ENCODE assay signal across 1 cellular context in genomic region chr2:156845806-156846558, GRCh38.
TF ChIP-seq lines count a peak whose summit lies in the region.

No MANE protein-coding gene starts in this region.

TF ChIP-seq in K562, 482 proteins besides CTCF, POLR2A, EP300 and RAD21 (continued from another document):
- TF ChIP-seq MCM2 (IDR thresholded peaks at IDR 0.05; ENCODE audit: low read depth) (no peak), ATF1 (CRISPR knock-in tag; IDR thresholded peaks at IDR 0.05) (no peak), ATF1 (tag; IDR thresholded peaks at IDR 0.05) (no peak), THRB (CRISPR knock-in tag; conservative IDR thresholded peaks at IDR 0.05) (no peak), HDGF (IDR thresholded peaks at IDR 0.05) (no peak)
TF ChIP-seq in K562: peak in this region for 0.
